ENCODE assay signal across 8 cellular contexts in genomic region chr12:63669936-63670335, GRCh38. TPM values are rescaled to one million over a fixed set of nuclear protein-coding genes. Genes with fewer than 3 reads are reported as not detected.
DNase-seq lines count a peak whose midpoint lies in the region; ATAC-seq and TF ChIP-seq lines count a peak whose summit lies in the region.
"Not testable (repeated sequence)": the region's sequence is repeated elsewhere in the genome, so short reads cannot be mapped to it uniquely, and the experiment has no call there.
"Had no signal": no experiment of that assay in that cellular context is flagged by ENCODE, and none has a peak within 500 bp of the region (broad histone marks: within the 10 kb centered on the region; RNA-seq: fewer than 3 reads in every experiment).

No MANE protein-coding gene starts in this region.

- not testable (repeated sequence) for H3K4me2 ChIP-seq in KMS-11, neural progenitor cell

- not testable (repeated sequence) for H3K79me2 ChIP-seq in KMS-11 (ENCODE audit: insufficient read depth, low read depth); neural progenitor cell (ENCODE audit: low read depth)

- H3K36me3 ChIP-seq in CD8-positive, alpha-beta memory T cell (ENCODE audit: insufficient read depth, low read length); KMS-11 (ENCODE audit: insufficient read depth); neural progenitor cell: not testable (repeated sequence)

- peak overlapping the region in 6 of 7 donors; percentile 52 to 98 (median 90) for H3K4me3 Mint-ChIP-seq in CD8-positive, alpha-beta memory T cell
- peak overlapping the region; percentile 85 for H3K4me3 Mint-ChIP-seq in activated CD8-positive, alpha-beta T cell treated with anti-CD3 and anti-CD28 coated beads for 36 hours
- H3K4me3 Mint-ChIP-seq in activated naive CD4-positive, alpha-beta T cell treated with anti-CD3 and anti-CD28 coated beads, Interleukin-2, amount 50 U/mL, for 24 hours = peak overlapping the region; percentile 23
- H3K4me3 Mint-ChIP-seq in effector memory CD8-positive, alpha-beta T cell = peak overlapping the region; percentile 81 to 84
- H3K4me3 Mint-ChIP-seq in neural progenitor cell = peak overlapping the region; percentile 17

- CTCF ChIA-PET in CD8-positive, alpha-beta memory T cell (lab: Charles Lee) = not testable (repeated sequence)
- CTCF ChIA-PET in activated CD8-positive, alpha-beta T cell treated with anti-CD3 and anti-CD28 coated beads for 36 hours (lab: Charles Lee) = interaction anchor here (1.0 kb wide), 1 partner anchor 586 kb away, joined by 3 read pairs; no protein-coding TSS in a partner anchor

- H3K36me3 Mint-ChIP-seq in CD8-positive, alpha-beta memory T cell; activated CD8-positive, alpha-beta T cell treated with anti-CD3 and anti-CD28 coated beads for 36 hours (ENCODE audit: low read depth); activated naive CD4-positive, alpha-beta T cell treated with anti-CD3 and anti-CD28 coated beads, Interleukin-2, amount 50 U/mL, for 24 hours; effector memory CD8-positive, alpha-beta T cell (ENCODE audit: insufficient read depth); neural progenitor cell: not testable (repeated sequence)

- not testable (repeated sequence) for H3K27me3 Mint-ChIP-seq in CD8-positive, alpha-beta memory T cell; activated CD8-positive, alpha-beta T cell treated with anti-CD3 and anti-CD28 coated beads for 36 hours; neural progenitor cell (ENCODE audit: insufficient read depth, low read depth)
- peaks cover 19% of the 10 kb centered on the region for H3K27me3 Mint-ChIP-seq in activated naive CD4-positive, alpha-beta T cell treated with anti-CD3 and anti-CD28 coated beads, Interleukin-2, amount 50 U/mL, for 24 hours
- H3K27me3 Mint-ChIP-seq in effector memory CD8-positive, alpha-beta T cell = peaks cover 31 to 34% of the 10 kb centered on the region in 2 donors

- not testable (repeated sequence) for H3F3A ChIP-seq in neural progenitor cell (ENCODE audit: low read depth)

- POLR2A ChIA-PET in CD8-positive, alpha-beta memory T cell (lab: Charles Lee) = not testable (repeated sequence)
- POLR2A ChIA-PET in activated CD8-positive, alpha-beta T cell treated with anti-CD3 and anti-CD28 coated beads for 36 hours (lab: Charles Lee) = interaction anchor here (0.6 kb wide), 1 partner anchor 773 kb away, joined by 3 read pairs; no protein-coding TSS in a partner anchor

- not testable (repeated sequence) for H3K4me1 ChIP-seq in CD8-positive, alpha-beta memory T cell (ENCODE audit: insufficient read depth, low read length); neural progenitor cell
- H3K4me1 ChIP-seq in KMS-11 (ENCODE audit: low read depth, poor library complexity, severe bottlenecking) = peaks cover 26% of the 10 kb centered on the region

- H3K9me3 Mint-ChIP-seq in CD8-positive, alpha-beta memory T cell; activated CD8-positive, alpha-beta T cell treated with anti-CD3 and anti-CD28 coated beads for 36 hours; activated naive CD4-positive, alpha-beta T cell treated with anti-CD3 and anti-CD28 coated beads, Interleukin-2, amount 50 U/mL, for 24 hours; effector memory CD8-positive, alpha-beta T cell; neural progenitor cell: not testable (repeated sequence)

- not testable (repeated sequence) for H4K20me1 ChIP-seq in KMS-11 (ENCODE audit: insufficient read depth); neural progenitor cell (ENCODE audit: low read depth)

- H2AFZ ChIP-seq in KMS-11 (ENCODE audit: low read depth) = 0 out of 2 replicates have a peak overlapping the region, but pooled peaks have one; percentile 14
- not testable (repeated sequence) for H2AFZ ChIP-seq in neural progenitor cell (replicated peaks)

- intact Hi-C loops in activated CD8-positive, alpha-beta T cell treated with anti-CD3 and anti-CD28 coated beads for 36 hours (cut with micrococcal nuclease) = loop anchor here (10.0 kb wide), 2 partner anchors 135 to 585 kb away; no protein-coding TSS in a partner anchor

- not testable (repeated sequence) for H3K9me3 ChIP-seq in CD8-positive, alpha-beta memory T cell (ENCODE audit: low read length); neural progenitor cell (ENCODE audit: low read depth)

- not testable (repeated sequence) for DNase-seq in CD8-positive, alpha-beta memory T cell; activated CD8-positive, alpha-beta T cell treated with anti-CD3 and anti-CD28 coated beads for 36 hours; effector memory CD8-positive, alpha-beta T cell; neural progenitor cell (ENCODE audit: low spot score)
- DNase-seq in kidney tubule cell (ENCODE audit: low spot score) = peak; percentile 40

- H3K9ac ChIP-seq in KMS-11, neural progenitor cell: not testable (repeated sequence)

- not testable (repeated sequence) for H3K4me3 ChIP-seq in CD8-positive, alpha-beta memory T cell (ENCODE audit: low read length); KMS-11 (IDR thresholded peaks at IDR 0.05; ENCODE audit: insufficient read depth, low read depth, low read length); neural progenitor cell

- H3K27ac Mint-ChIP-seq in CD8-positive, alpha-beta memory T cell = peak overlapping the region in 6 of 8 donors; percentile 61 to 84 (median 76)
- not testable (repeated sequence) for H3K27ac Mint-ChIP-seq in activated CD8-positive, alpha-beta T cell treated with anti-CD3 and anti-CD28 coated beads for 36 hours; activated naive CD4-positive, alpha-beta T cell treated with anti-CD3 and anti-CD28 coated beads, Interleukin-2, amount 50 U/mL, for 24 hours; effector memory CD8-positive, alpha-beta T cell; neural progenitor cell

- not testable (repeated sequence) for H3K27ac ChIP-seq in CD8-positive, alpha-beta memory T cell (ENCODE audit: low read depth, low read length); KMS-11; neural progenitor cell

- peaks cover 24 to 39% (median 27%) of the 10 kb centered on the region in 3 donors for H3K4me1 Mint-ChIP-seq in CD8-positive, alpha-beta memory T cell
- peaks cover 25% of the 10 kb centered on the region for H3K4me1 Mint-ChIP-seq in activated CD8-positive, alpha-beta T cell treated with anti-CD3 and anti-CD28 coated beads for 36 hours (ENCODE audit: low read depth)
- peaks cover 23% of the 10 kb centered on the region for H3K4me1 Mint-ChIP-seq in activated naive CD4-positive, alpha-beta T cell treated with anti-CD3 and anti-CD28 coated beads, Interleukin-2, amount 50 U/mL, for 24 hours
- not testable (repeated sequence) for H3K4me1 Mint-ChIP-seq in effector memory CD8-positive, alpha-beta T cell (ENCODE audit: low read depth in 2 of 2)
- peaks cover 17% of the 10 kb centered on the region for H3K4me1 Mint-ChIP-seq in neural progenitor cell

- ATAC-seq in activated CD8-positive, alpha-beta T cell treated with anti-CD3 and anti-CD28 coated beads for 36 hours; effector memory CD8-positive, alpha-beta T cell (replicated peaks): not testable (repeated sequence)

- not testable (repeated sequence) for TF ChIP-seq CTCF in KMS-11 (conservative IDR thresholded peaks at IDR 0.05; ENCODE audit: low read depth, low read length); activated CD8-positive, alpha-beta T cell treated with anti-CD3 and anti-CD28 coated beads for 36 hours (IDR thresholded peaks at IDR 0.05); neural progenitor cell (IDR thresholded peaks at IDR 0.05)

- H3K27me3 ChIP-seq in CD8-positive, alpha-beta memory T cell (ENCODE audit: insufficient read depth, low read length, poor library complexity, severe bottlenecking); KMS-11 (ENCODE audit: insufficient read depth, low read depth): not testable (repeated sequence)
- peaks cover 23% of the 10 kb centered on the region for H3K27me3 ChIP-seq in neural progenitor cell

RNA-seq across cellular contexts. Expression of gene DPY19L2, which starts 1.6 kb away (rescaled TPM):
- 1 to 10 TPM; 7.7 to 9.5 TPM for total RNA-seq in CD8-positive, alpha-beta memory T cell
- polyA plus RNA-seq in CD8-positive, alpha-beta memory T cell = 0.86 TPM
- total RNA-seq in activated CD8-positive, alpha-beta T cell treated with anti-CD3 and anti-CD28 coated beads for 36 hours = 1 to 10 TPM; 6.1 to 6.4 TPM
- 14.7 and 21.2 TPM in 2 replicates for total RNA-seq in neural progenitor cell (ENCODE audit: low replicate concordance)
- polyA plus RNA-seq: CD14-positive monocyte had no signal

Comparison
In these comparisons a context has a peak if more than half of its experiments do, and no peak if none do; other contexts are left out.
1. H3K4me3 Mint-ChIP-seq: peak in every context shown above with its lines; median percentile 90 in CD8-positive, alpha-beta memory T cell; 85 in activated CD8-positive, alpha-beta T cell treated with anti-CD3 and anti-CD28 coated beads for 36 hours; 82 in effector memory CD8-positive, alpha-beta T cell; 23 in activated naive CD4-positive, alpha-beta T cell treated with anti-CD3 and anti-CD28 coated beads, Interleukin-2, amount 50 U/mL, for 24 hours; 17 in neural progenitor cell.